In genomic region chr2:70935468-70936164, GRCh38 we compare ENCODE assay signal across 12 cellular contexts. TPM values are rescaled to one million over a fixed set of nuclear protein-coding genes. Genes with fewer than 3 reads are reported as not detected.
DNase-seq lines count a peak whose midpoint lies in the region; ATAC-seq and TF ChIP-seq lines count a peak whose summit lies in the region.
"Had no signal": no experiment of that assay in that cellular context is flagged by ENCODE, and none has a peak within 500 bp of the region (broad histone marks: within the 10 kb centered on the region; RNA-seq: fewer than 3 reads in every experiment).

TSS of gene ATP6V1B1 (plus strand) at chr2:70935900. CDS start at chr2:70935955, 55 bp downstream.

- H3K9me3 ChIP-seq in PC-9 (ENCODE audit: insufficient read depth, low read depth) (no peaks in the 10 kb centered on the region), right lobe of liver (no peaks in the 10 kb centered on the region)

- peak within 1 kb of the TSS in 1 of 2 donors; percentile 2 for H3K27ac Mint-ChIP-seq in activated naive CD4-positive, alpha-beta T cell treated with anti-CD3 and anti-CD28 coated beads, Interleukin-2, amount 50 U/mL, for 72 hours
- H3K27ac Mint-ChIP-seq in activated naive CD8-positive, alpha-beta T cell treated with anti-CD3 and anti-CD28 coated beads, Interleukin-2, amount 50 U/mL, for 24 hours, result no peak within 1 kb of the TSS

- peaks cover 7% of the 10 kb centered on the region for H3K27me3 Mint-ChIP-seq in activated naive CD8-positive, alpha-beta T cell treated with anti-CD3 and anti-CD28 coated beads, Interleukin-2, amount 50 U/mL, for 24 hours

- 35% methylated on average over 6 of the region's 14 CpGs for WGBS in right lobe of liver (ENCODE audit: insufficient coverage, low coverage, low lambda C conversion rate, missing lambda C conversion rate)

- H3K4me1 Mint-ChIP-seq in activated naive CD8-positive, alpha-beta T cell treated with anti-CD3 and anti-CD28 coated beads, Interleukin-2, amount 50 U/mL, for 24 hours, result no peaks in the 10 kb centered on the region

- H2AFZ ChIP-seq in PC-9, result no peak within 1 kb of the TSS

- no peak within 1 kb of the TSS for H3K4me3 Mint-ChIP-seq in activated naive CD8-positive, alpha-beta T cell treated with anti-CD3 and anti-CD28 coated beads, Interleukin-2, amount 50 U/mL, for 24 hours

- H3K4me1 ChIP-seq in PC-9 (replicated peaks; ENCODE audit: insufficient read depth) (peaks cover 29% of the 10 kb centered on the region), right lobe of liver (no peaks in the 10 kb centered on the region)

- no TSS peak for BruUV-seq in PC-9 (replicated peaks; lab: Mats Ljungman, UMichigan)

- H3K27me3 ChIP-seq in PC-9 (ENCODE audit: insufficient read depth, low read depth), result no peaks in the 10 kb centered on the region
- no peaks in the 10 kb centered on the region for H3K27me3 ChIP-seq in right lobe of liver

- ATAC-seq in Right ventricle myocardium superior (ENCODE audit: poor library complexity), result no peak
- no peak for ATAC-seq in right lobe of liver
- no peak for ATAC-seq in activated naive CD4-positive, alpha-beta T cell treated with anti-CD3 and anti-CD28 coated beads, Interleukin-2, amount 50 U/mL, for 72 hours
- no peak for ATAC-seq in HG03457 (IDR thresholded peaks at IDR 0.05; ENCODE audit: unreplicated experiment)
- ATAC-seq in GM19463 (IDR thresholded peaks at IDR 0.05; ENCODE audit: unreplicated experiment), result no peak
- no peak for ATAC-seq in activated naive CD8-positive, alpha-beta T cell treated with anti-CD3 and anti-CD28 coated beads, Interleukin-2, amount 50 U/mL, for 24 hours
- ATAC-seq: activated CD4-positive, CD25-positive, alpha-beta regulatory T cell treated with anti-CD3 and anti-CD28 coated beads, Interleukin-2, amount 50 U/mL, for 24 hours had no signal

- POLR2A ChIA-PET in PC-9 (lab: Charles Lee; ENCODE audit: unreplicated experiment), result interaction anchor here (0.5 kb wide), 1 partner anchor 291 kb away, joined by 4 read pairs; the partner anchor contains the start of gene PAIP2B

- TF ChIP-seq POLR2A in right lobe of liver (IDR thresholded peaks at IDR 0.05), result no peak

- intact Hi-C loops in cardiac septum (cut with DNase I), result no loop called here
- intact Hi-C loops in Right ventricle myocardium superior (cut with DNase I), result no loop called here
- intact Hi-C loops in PC-9 (cut with micrococcal nuclease; ENCODE audit: unreplicated experiment), result no loop called here
- intact Hi-C loops in right lobe of liver (cut with DNase I), result no loop called here

- no peaks in the 10 kb centered on the region for H3K9me3 Mint-ChIP-seq in activated naive CD4-positive, alpha-beta T cell treated with anti-CD3 and anti-CD28 coated beads, Interleukin-2, amount 50 U/mL, for 72 hours
- H3K9me3 Mint-ChIP-seq in activated naive CD8-positive, alpha-beta T cell treated with anti-CD3 and anti-CD28 coated beads, Interleukin-2, amount 50 U/mL, for 24 hours, result no peaks in the 10 kb centered on the region

- H3K36me3 ChIP-seq in PC-9 (ENCODE audit: low read depth) (no peaks in the 10 kb centered on the region), right lobe of liver (no peaks in the 10 kb centered on the region)

- H3K27ac ChIP-seq in PC-9 (peak within 1 kb of the TSS; percentile 45; the same call in 1 of the 2 replicates), right lobe of liver (no peak within 1 kb of the TSS)

- no peaks in the 10 kb centered on the region for H3K9me2 ChIP-seq in PC-9 (ENCODE audit: insufficient read depth)

- H3K4me2 ChIP-seq in PC-9, result peak within 1 kb of the TSS; percentile 47

- H3K79me2 ChIP-seq in PC-9 (ENCODE audit: low read depth), result no peaks in the 10 kb centered on the region

- no peak within 1 kb of the TSS for H3K4me3 ChIP-seq in PC-9
- no peak within 1 kb of the TSS for H3K4me3 ChIP-seq in right lobe of liver

- H3F3A ChIP-seq in PC-9 (ENCODE audit: insufficient read depth, low read depth), result peaks cover 6% of the 10 kb centered on the region; the same call in 1 of the 2 replicates

- no peaks in the 10 kb centered on the region for H3K36me3 Mint-ChIP-seq in activated naive CD4-positive, alpha-beta T cell treated with anti-CD3 and anti-CD28 coated beads, Interleukin-2, amount 50 U/mL, for 72 hours
- H3K36me3 Mint-ChIP-seq in activated naive CD8-positive, alpha-beta T cell treated with anti-CD3 and anti-CD28 coated beads, Interleukin-2, amount 50 U/mL, for 24 hours (ENCODE audit: low read depth), result no peaks in the 10 kb centered on the region

- no peaks in the 10 kb centered on the region for H4K20me1 ChIP-seq in PC-9 (ENCODE audit: insufficient read depth)

- CTCF ChIA-PET in PC-9 (lab: Charles Lee), result interaction anchor here (0.7 kb wide), 1 partner anchor 15 kb away, joined by 4 read pairs; no protein-coding TSS in a partner anchor

- no peak for TF ChIP-seq CTCF in PC-9 (conservative IDR thresholded peaks at IDR 0.05)
- TF ChIP-seq CTCF in right lobe of liver (IDR thresholded peaks at IDR 0.05), result no peak

- DNase-seq in cardiac septum (ENCODE audit: low spot score) (peak; percentile 47), Right ventricle myocardium superior (no peak), PC-9 (peak; percentile 63 to 83), right lobe of liver (peak in 2 of 3 donors; percentile 34 to 35)
- DNase-seq in activated naive CD4-positive, alpha-beta T cell treated with anti-CD3 and anti-CD28 coated beads, Interleukin-2, amount 50 U/mL, for 72 hours (ENCODE audit: low spot score in 2 of 2), result no peak
- no peak for DNase-seq in activated naive CD8-positive, alpha-beta T cell treated with anti-CD3 and anti-CD28 coated beads, Interleukin-2, amount 50 U/mL, for 24 hours
- DNase-seq: central memory CD4-positive, alpha-beta T cell; small intestine; trophoblast cell had no signal

RNA-seq across cellular contexts. Expression of gene ATP6V1B1, which starts in this region (rescaled TPM):
- total RNA-seq in cardiac septum (0.43 TPM), Right ventricle myocardium superior (0.43 TPM), PC-9 (2021) (7.8 and 13.9 TPM in 2 replicates), right lobe of liver (under 1 TPM in 1 of 6 experiments, not detected in 5; 0.44 TPM)
- total RNA-seq in activated naive CD4-positive, alpha-beta T cell treated with anti-CD3 and anti-CD28 coated beads, Interleukin-2, amount 50 U/mL, for 72 hours, result under 1 TPM in 1 of 2 donors, not detected in 1; 0.11 TPM

Comparison
In these comparisons a context has a peak if more than half of its experiments do, and no peak if none do; other contexts are left out.
1. Peak in DNase-seq in cardiac septum; RNA of the gene not detected or under 1 TPM.
2. Peak in DNase-seq in right lobe of liver; RNA of the gene not detected or under 1 TPM.
3. DNase-seq: peak in PC-9 (2 of 2); none in Right ventricle myocardium superior (single experiment), activated naive CD4-positive, alpha-beta T cell treated with anti-CD3 and anti-CD28 coated beads, Interleukin-2, amount 50 U/mL, for 72 hours (0 of 2) and activated naive CD8-positive, alpha-beta T cell treated with anti-CD3 and anti-CD28 coated beads, Interleukin-2, amount 50 U/mL, for 24 hours (single experiment).